In genomic region chr13:30463820-30464495, GRCh38 we compare ENCODE assay signal across 8 cellular contexts. TPM values are rescaled to one million over a fixed set of nuclear protein-coding genes. Genes with fewer than 3 reads are reported as not detected.
A peak's percentile ranks its signal among the peaks of the same experiment; 100 is the strongest.
DNase-seq lines count a peak whose midpoint lies in the region; ATAC-seq, FAIRE-seq and TF ChIP-seq lines count a peak whose summit lies in the region.

No MANE protein-coding gene starts in this region.

- FAIRE-seq in GM19239 (lab: Jason Lieb, UNC) = peak; percentile 96

- H3K4me1 ChIP-seq in BLaER1 treated with 17β-estradiol and CSF1 and Interleukin-3, amounts not matched to agents 10 nM and 100 nM = peaks cover 26 to 53% (median 45%) of the 10 kb centered on the region in 10 experiments
- peaks cover 5% of the 10 kb centered on the region for H3K4me1 ChIP-seq in iPS-15b (ENCODE audit: control insufficient read depth, insufficient read depth, low read length)
- peaks cover 28% of the 10 kb centered on the region for H3K4me1 ChIP-seq in skeletal muscle satellite cell (ENCODE audit: control insufficient read depth, insufficient read depth, low read length)

- peak overlapping the region; percentile 85 to 100 (median 100) for H3K4me3 ChIP-seq in BLaER1 treated with 17β-estradiol and CSF1 and Interleukin-3, amounts not matched to agents 10 nM and 100 nM
- H3K4me3 ChIP-seq in astrocyte of the cerebellum (ENCODE audit: low read depth, low read length) (peak overlapping the region; percentile 72), iPS-15b (ENCODE audit: low read depth, low read length) (peak overlapping the region; percentile 88), skeletal muscle satellite cell (ENCODE audit: low read length) (peak overlapping the region; percentile 85)

- no peaks in the 10 kb centered on the region for H3K9me3 ChIP-seq in BLaER1 treated with 17β-estradiol and CSF1 and Interleukin-3, amounts not matched to agents 10 nM and 100 nM (replicated peaks in 1 of 11)
- H3K9me3 ChIP-seq in iPS-15b (ENCODE audit: control insufficient read depth, insufficient read depth, low read length) (no peaks in the 10 kb centered on the region), skeletal muscle satellite cell (replicated peaks; ENCODE audit: low read length) (no peaks in the 10 kb centered on the region)

- DNase-seq in GM19239 (ENCODE audit: insufficient read length, low spot score) (peak; percentile 43), T-helper 22 cell (ENCODE audit: low read depth) (peak; percentile 59), astrocyte of the cerebellum (ENCODE audit: low read depth) (no peak), iPS-NIHi11 (ENCODE audit: low spot score) (no peak)

- peak overlapping the region; percentile 98 to 100 (median 100) for H3K27ac ChIP-seq in BLaER1 treated with 17β-estradiol and CSF1 and Interleukin-3, amounts not matched to agents 10 nM and 100 nM

- H3K27me3 ChIP-seq in BLaER1 treated with 17β-estradiol and CSF1 and Interleukin-3, amounts not matched to agents 10 nM and 100 nM = no peaks in the 10 kb centered on the region
- H3K27me3 ChIP-seq in iPS-15b (ENCODE audit: control insufficient read depth, insufficient read depth, low read length) = no peaks in the 10 kb centered on the region
- no peaks in the 10 kb centered on the region for H3K27me3 ChIP-seq in skeletal muscle satellite cell (ENCODE audit: control insufficient read depth, insufficient read depth, low read length)

- ATAC-seq in HG03469 (IDR thresholded peaks at IDR 0.05; ENCODE audit: unreplicated experiment) = peak; percentile 19

- no peak for TF ChIP-seq CTCF in astrocyte of the cerebellum (IDR thresholded peaks at IDR 0.05; ENCODE audit: low read depth, low read length, missing control alignments)

- in situ Hi-C loops in astrocyte of the cerebellum (cut with HindIII; ENCODE audit: low sequenced_read_pairs) = no loop called here

- peak overlapping the region; percentile 98 to 100 (median 100) for H3K9ac ChIP-seq in BLaER1 treated with 17β-estradiol and CSF1 and Interleukin-3, amounts not matched to agents 10 nM and 100 nM
- peak overlapping the region; percentile 98 for H3K9ac ChIP-seq in iPS-15b (ENCODE audit: low read depth, low read length)
- H3K9ac ChIP-seq in skeletal muscle satellite cell (ENCODE audit: low read depth, low read length) = peak overlapping the region; percentile 98

- peaks cover 17 to 47% (median 36%) of the 10 kb centered on the region in 11 experiments; a peak in 21 of 22 replicates for H3K36me3 ChIP-seq in BLaER1 treated with 17β-estradiol and CSF1 and Interleukin-3, amounts not matched to agents 10 nM and 100 nM
- H3K36me3 ChIP-seq in iPS-15b (ENCODE audit: control insufficient read depth, insufficient read depth, low read length) (peaks cover 19% of the 10 kb centered on the region), skeletal muscle satellite cell (ENCODE audit: insufficient read depth, low read length) (peaks cover 18% of the 10 kb centered on the region)

- peaks cover 0 to 39% (median 17%) of the 10 kb centered on the region in 11 experiments; a peak in 14 of 22 replicates for H4K20me1 ChIP-seq in BLaER1 treated with 17β-estradiol and CSF1 and Interleukin-3, amounts not matched to agents 10 nM and 100 nM

- H3K4me2 ChIP-seq in BLaER1 treated with 17β-estradiol and CSF1 and Interleukin-3, amounts not matched to agents 10 nM and 100 nM = peak overlapping the region; percentile 82 to 96 (median 92)
- peak overlapping the region; percentile 95 for H3K4me2 ChIP-seq in skeletal muscle satellite cell (ENCODE audit: low read length)

RNA-seq across cellular contexts. Expression of gene HMGB1, which starts 1.8 kb away (rescaled TPM):
- total RNA-seq in skeletal muscle satellite cell (2012; rRNA removed) = 111 and 136 TPM in 2 replicates

RNA-seq across cellular contexts. Expression of gene UBE2L5, which starts 41.7 kb away (rescaled TPM):
- total RNA-seq in skeletal muscle satellite cell (2012; rRNA removed) = not detected in 2 replicates

Comparison
In these comparisons a context has a peak if more than half of its experiments do, and no peak if none do; other contexts are left out.
1. DNase-seq: peak in GM19239 (single experiment) and T-helper 22 cell (single experiment); none in astrocyte of the cerebellum (single experiment) and iPS-NIHi11 (single experiment).
2. Peak in every context shown above with its lines, with median percentiles within 50 percentile points of each other: H3K4me3 ChIP-seq and H3K9ac ChIP-seq.